Comparison of ENCODE assay signal across 20 cellular contexts in the genomic region with DNA sequence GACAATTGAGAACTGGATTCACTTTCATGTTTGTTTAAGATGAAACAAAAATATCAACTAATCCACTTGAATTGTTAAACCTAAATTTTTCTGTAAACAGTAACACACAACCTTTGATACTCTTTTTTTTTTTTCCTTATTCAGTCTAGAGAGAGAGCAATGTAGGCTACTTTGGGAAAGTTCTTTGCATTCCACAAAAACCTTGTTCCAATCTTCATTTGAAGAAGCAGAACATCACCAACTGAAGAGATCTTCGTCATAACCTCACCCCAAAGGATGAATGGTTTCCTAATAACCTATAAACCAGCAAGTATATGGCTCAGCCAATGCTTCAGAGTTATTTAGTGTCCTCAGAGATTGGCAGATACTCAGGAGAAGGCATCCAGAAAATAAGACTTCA.
"Had no signal": no experiment of that assay in that cellular context is flagged by ENCODE, and none has a peak within 500 bp of the region (broad histone marks: within the 10 kb centered on the region; RNA-seq: fewer than 3 reads in every experiment).

No MANE protein-coding gene starts in this region.

- H3K9me3 Mint-ChIP-seq: activated T-helper 1 cell treated with anti-CD3 and anti-CD28 coated beads, Interleukin-12 subunit alpha, Interleukin-12 subunit beta, Interleukin-2, Interleukin-4 antibody, amounts not matched to agents 30 ng/mL and 10 ng/mL and 1 ng/mL, durations not matched to agents 14 hours and 24 hours and 36 hours; T-helper 2 cell treated with Interferon-gamma antibody and Interleukin-4, amounts not matched to agents 5 μg/mL and 100 μg/mL, for 36 hours had no signal

- H2AFZ ChIP-seq: hepatocyte had no signal

- ATAC-seq: foreskin keratinocyte; right cardiac atrium; stimulated activated memory B cell treated with anti-CD40 and anti-IgM and Interleukin-4, amounts not matched to agents 10 μg/mL and 1 μg/mL and 100 μg/mL, for 72 hours had no signal

- H3K4me3 Mint-ChIP-seq: activated naive CD8-positive, alpha-beta T cell; activated T-helper 1 cell treated with anti-CD3 and anti-CD28 coated beads, Interleukin-12 subunit alpha, Interleukin-12 subunit beta, Interleukin-2, Interleukin-4 antibody, amounts not matched to agents 30 ng/mL and 10 ng/mL and 1 ng/mL, durations not matched to agents 14 hours and 24 hours and 36 hours; memory B cell; neural crest cell; stimulated activated memory B cell treated with anti-CD40 and anti-IgM and Interleukin-4, amounts not matched to agents 10 μg/mL and 1 μg/mL and 100 μg/mL, for 72 hours; T-helper 2 cell treated with Interferon-gamma antibody and Interleukin-4, amounts not matched to agents 5 μg/mL and 100 μg/mL, for 36 hours had no signal

- H3K27me3 Mint-ChIP-seq: stimulated activated memory B cell treated with anti-CD40 and anti-IgM and Interleukin-4, amounts not matched to agents 10 μg/mL and 1 μg/mL and 100 μg/mL, for 72 hours had no signal

- H3K36me3 ChIP-seq: cardiac muscle cell, esophagus muscularis mucosa, prostate gland, thoracic aorta, upper lobe of left lung had no signal

- H3K27ac ChIP-seq: cardiac muscle cell, esophagus muscularis mucosa, foreskin keratinocyte, hepatocyte, prostate gland, thoracic aorta, upper lobe of left lung had no signal

- H3K4me3 ChIP-seq: cardiac muscle cell, esophagus muscularis mucosa, hepatocyte, prostate gland, thoracic aorta, upper lobe of left lung had no signal

- H3K4me2 ChIP-seq: hepatocyte had no signal

- H3K4me1 ChIP-seq: foreskin keratinocyte, prostate gland had no signal

- H3K27me3 ChIP-seq: cardiac muscle cell, esophagus muscularis mucosa, foreskin keratinocyte, hepatocyte, upper lobe of left lung had no signal

- DNase-seq: activated CD4-positive, alpha-beta T cell treated with anti-CD3 and anti-CD28 coated beads, Interleukin-2, amount 50 U/mL, for 4 hours; amniotic stem cell; dermis blood vessel endothelial cell; effector memory CD4-positive, alpha-beta T cell; foreskin keratinocyte; right cardiac atrium; small intestine; stimulated activated CD4-positive, alpha-beta T cell treated with anti-CD3 and anti-CD28 coated beads, Interleukin-4, amount 100 ng/mL, for 4 hours; upper lobe of left lung had no signal

- H3K9me3 ChIP-seq: esophagus muscularis mucosa, prostate gland, thoracic aorta, upper lobe of left lung had no signal

- H3K4me1 Mint-ChIP-seq: memory B cell; neural crest cell; stimulated activated memory B cell treated with anti-CD40 and anti-IgM and Interleukin-4, amounts not matched to agents 10 μg/mL and 1 μg/mL and 100 μg/mL, for 72 hours had no signal

- H3K27ac Mint-ChIP-seq: activated naive CD8-positive, alpha-beta T cell; activated T-helper 1 cell treated with anti-CD3 and anti-CD28 coated beads, Interleukin-12 subunit alpha, Interleukin-12 subunit beta, Interleukin-2, Interleukin-4 antibody, amounts not matched to agents 30 ng/mL and 10 ng/mL and 1 ng/mL, durations not matched to agents 14 hours and 24 hours and 36 hours; memory B cell; stimulated activated memory B cell treated with anti-CD40 and anti-IgM and Interleukin-4, amounts not matched to agents 10 μg/mL and 1 μg/mL and 100 μg/mL, for 72 hours; T-helper 2 cell treated with Interferon-gamma antibody and Interleukin-4, amounts not matched to agents 5 μg/mL and 100 μg/mL, for 36 hours had no signal

- H3K79me2 ChIP-seq: hepatocyte had no signal
